ENCODE assay signal across 9 cellular contexts in genomic region chrX:116204947-116205346, GRCh38. TPM values are rescaled to one million over a fixed set of nuclear protein-coding genes. Genes with fewer than 3 reads are reported as not detected.
DNase-seq lines count a peak whose midpoint lies in the region; ATAC-seq and TF ChIP-seq lines count a peak whose summit lies in the region.
"Had no signal": no experiment of that assay in that cellular context is flagged by ENCODE, and none has a peak within 500 bp of the region (broad histone marks: within the 10 kb centered on the region; RNA-seq: fewer than 3 reads in every experiment).

No MANE protein-coding gene starts in this region.

- peak; percentile 46 for ATAC-seq in GM18519 (IDR thresholded peaks at IDR 0.05; ENCODE audit: low FRiP score, unreplicated experiment)
- ATAC-seq in T-helper 17 cell, result no peak
- no peak for ATAC-seq in activated CD8-positive, alpha-beta memory T cell treated with anti-CD3 and anti-CD28 coated beads, Interleukin-2, amount 10 ng/mL, durations not matched to agents 7 days and 5 days

- DNase-seq in ACHN (peak; percentile 3), NCI-H748 treated with DMSO at 0.1 percent for 48 hours (lab: John Stamatoyannopoulos, UW) (peak; percentile 52), fibroblast of pulmonary artery (ENCODE audit: low read depth) (peak; percentile 41), stomach (no peak), dedifferentiated amniotic fluid mesenchymal stem cell (ENCODE audit: extremely low spot score) (no peak), T-helper 17 cell (no peak)
- no peak for DNase-seq in activated CD8-positive, alpha-beta memory T cell treated with anti-CD3 and anti-CD28 coated beads, Interleukin-2, amount 10 ng/mL, durations not matched to agents 7 days and 5 days

- in situ Hi-C loops in ACHN (cut with HindIII; ENCODE audit: low pct_ligation_motif_present, low pct_unique_long_range_greater_than_20kb, low sequenced_read_pairs), result no loop called here

- no peaks in the 10 kb centered on the region for H3K27me3 Mint-ChIP-seq in T-helper 17 cell
- no peaks in the 10 kb centered on the region for H3K27me3 Mint-ChIP-seq in activated CD8-positive, alpha-beta memory T cell treated with anti-CD3 and anti-CD28 coated beads, Interleukin-2, amount 10 ng/mL, durations not matched to agents 7 days and 5 days
- H3K27me3 Mint-ChIP-seq: central memory CD8-positive, alpha-beta T cell had no signal

- no peak overlapping the region for H3K27ac Mint-ChIP-seq in T-helper 17 cell
- no peak overlapping the region for H3K27ac Mint-ChIP-seq in activated CD8-positive, alpha-beta memory T cell treated with anti-CD3 and anti-CD28 coated beads, Interleukin-2, amount 10 ng/mL, durations not matched to agents 7 days and 5 days

- H3K4me3 ChIP-seq in fibroblast of pulmonary artery (replicated peaks; ENCODE audit: low read depth, low read length), result no peak overlapping the region
- H3K4me3 ChIP-seq in stomach, result no peak overlapping the region

- no peaks in the 10 kb centered on the region for H3K4me1 ChIP-seq in stomach

- H3K27me3 ChIP-seq in stomach, result peaks cover 0 to 5% (median 0%) of the 10 kb centered on the region in 3 donors

- H3K27ac ChIP-seq in stomach, result no peak overlapping the region

- H3K4me1 Mint-ChIP-seq in T-helper 17 cell, result no peaks in the 10 kb centered on the region
- no peaks in the 10 kb centered on the region for H3K4me1 Mint-ChIP-seq in activated CD8-positive, alpha-beta memory T cell treated with anti-CD3 and anti-CD28 coated beads, Interleukin-2, amount 10 ng/mL, durations not matched to agents 7 days and 5 days
- H3K4me1 Mint-ChIP-seq: central memory CD8-positive, alpha-beta T cell had no signal

- intact Hi-C loops in stomach (cut with DNase I; ENCODE audit: low total_unique reads), result no loop called here

- H3K36me3 ChIP-seq in stomach, result no peaks in the 10 kb centered on the region

- H3K9me3 ChIP-seq in stomach (no peaks in the 10 kb centered on the region), T-helper 17 cell (ENCODE audit: control insufficient read depth, low read length, poor library complexity, severe bottlenecking) (no peaks in the 10 kb centered on the region)

- CTCF ChIA-PET in activated CD8-positive, alpha-beta memory T cell treated with anti-CD3 and anti-CD28 coated beads, Interleukin-2, amount 10 ng/mL, durations not matched to agents 7 days and 5 days (lab: Charles Lee), result no interaction called here

- H3K36me3 Mint-ChIP-seq in T-helper 17 cell (ENCODE audit: low read depth), result no peaks in the 10 kb centered on the region
- no peaks in the 10 kb centered on the region for H3K36me3 Mint-ChIP-seq in activated CD8-positive, alpha-beta memory T cell treated with anti-CD3 and anti-CD28 coated beads, Interleukin-2, amount 10 ng/mL, durations not matched to agents 7 days and 5 days

- no peaks in the 10 kb centered on the region for H3K9me3 Mint-ChIP-seq in activated CD8-positive, alpha-beta memory T cell treated with anti-CD3 and anti-CD28 coated beads, Interleukin-2, amount 10 ng/mL, durations not matched to agents 7 days and 5 days (ENCODE audit: low read depth)

- no peak for TF ChIP-seq POLR2A in stomach (IDR thresholded peaks at IDR 0.05)

- TF ChIP-seq CTCF in fibroblast of pulmonary artery (IDR thresholded peaks at IDR 0.05; ENCODE audit: low read length, missing control alignments) (peak; percentile 61), stomach (IDR thresholded peaks at IDR 0.05) (peak in 5 of 7 experiments; percentile 19 to 61 (median 39))

- TF ChIP-seq EP300 in stomach (IDR thresholded peaks at IDR 0.05), result no peak

- H3K4me3 Mint-ChIP-seq in T-helper 17 cell, result no peak overlapping the region
- H3K4me3 Mint-ChIP-seq in activated CD8-positive, alpha-beta memory T cell treated with anti-CD3 and anti-CD28 coated beads, Interleukin-2, amount 10 ng/mL, durations not matched to agents 7 days and 5 days, result no peak overlapping the region
- H3K4me3 Mint-ChIP-seq: central memory CD8-positive, alpha-beta T cell had no signal

- 3 to 8% (median 4%) methylated on average over 3 of the region's 3 CpGs for WGBS in stomach, 5 donors

RNA-seq across cellular contexts. Expression of gene AGTR2, which starts 34.4 kb away (rescaled TPM):
- total RNA-seq in stomach, result 10 to 100 TPM in 1 of 5 donors, not detected in 4; 11.4 TPM
- polyA plus RNA-seq in stomach, result not detected
- not detected for total RNA-seq in T-helper 17 cell
- total RNA-seq in activated CD8-positive, alpha-beta memory T cell treated with anti-CD3 and anti-CD28 coated beads, Interleukin-2, amount 10 ng/mL, durations not matched to agents 7 days and 5 days, result not detected

Comparison
In these comparisons a context has a peak if more than half of its experiments do, and no peak if none do; other contexts are left out.
1. DNase-seq: peak in ACHN (single experiment), NCI-H748 treated with DMSO at 0.1 percent for 48 hours (single experiment) and fibroblast of pulmonary artery (single experiment); none in stomach (single experiment), dedifferentiated amniotic fluid mesenchymal stem cell (single experiment), T-helper 17 cell (0 of 3) and activated CD8-positive, alpha-beta memory T cell treated with anti-CD3 and anti-CD28 coated beads, Interleukin-2, amount 10 ng/mL, durations not matched to agents 7 days and 5 days (single experiment).